Comparison of ENCODE assay signal across 9 cellular contexts in genomic region chr18:69898241-69898861, GRCh38. TPM values are rescaled to one million over a fixed set of nuclear protein-coding genes. Genes with fewer than 3 reads are reported as not detected.
DNase-seq lines count a peak whose midpoint lies in the region; ATAC-seq, FAIRE-seq and TF ChIP-seq lines count a peak whose summit lies in the region.
"Had no signal": no experiment of that assay in that cellular context is flagged by ENCODE, and none has a peak within 500 bp of the region (broad histone marks: within the 10 kb centered on the region; RNA-seq: fewer than 3 reads in every experiment).

No MANE protein-coding gene starts in this region.

- no peaks in the 10 kb centered on the region for H4K20me1 ChIP-seq in HepG2 (ENCODE audit: insufficient read depth, low read length)

- no peak for FAIRE-seq in HepG2 (lab: Jason Lieb, UNC)

- H3K79me2 ChIP-seq in HepG2 (ENCODE audit: insufficient read depth, low read length): no peaks in the 10 kb centered on the region

- CTCF ChIA-PET in HepG2 (lab: Yijun Ruan, JAX; ENCODE audit: low intra/inter-chr PET ratio, low total read pairs): no interaction called here

- in situ Hi-C loops in HepG2 (cut with HindIII; ENCODE audit: extremely low pct_ligation_motif_present, low pct_unique_long_range_greater_than_20kb) (no loop called here), gastrocnemius medialis (cut with MboI; ENCODE audit: low sequenced_read_pairs in 4 of 4) (no loop called here)

- TF ChIP-seq EP300 in HepG2 (IDR thresholded peaks at IDR 0.05; ENCODE audit: low read depth in 2 of 2, low read length in 2 of 2) (no peak), HepG2 (CRISPR knock-in tag; IDR thresholded peaks at IDR 0.05; ENCODE audit: borderline replicate concordance) (no peak)

- BruUV-seq in HepG2 (replicated peaks; lab: Mats Ljungman, UMichigan): no TSS peak

- H3K27ac ChIP-seq in HepG2 (ENCODE audit: extremely low read length, insufficient read depth, low read length): no peak overlapping the region
- H3K27ac ChIP-seq in right lobe of liver: no peak overlapping the region
- H3K27ac ChIP-seq in gastrocnemius medialis: no peak overlapping the region

- H3K4me1 ChIP-seq in HepG2 (ENCODE audit: insufficient read depth, low read length) (peaks cover 13% of the 10 kb centered on the region), right lobe of liver (no peaks in the 10 kb centered on the region), gastrocnemius medialis (no peaks in the 10 kb centered on the region)

- H3K9ac ChIP-seq in HepG2 (ENCODE audit: insufficient read depth, low read depth, low read length): no peak overlapping the region

- ATAC-seq in HepG2 (peak; percentile 75), right lobe of liver (no peak), HG03097 (IDR thresholded peaks at IDR 0.05; ENCODE audit: low FRiP score, unreplicated experiment) (peak; percentile 52), gastrocnemius medialis (no peak)

- WGBS in HepG2 (ENCODE audit: low lambda C conversion rate): 56% methylated on average over 11 of the region's 11 CpGs
- WGBS in right lobe of liver (ENCODE audit: insufficient coverage, low coverage, low lambda C conversion rate, missing lambda C conversion rate): 70% methylated on average over 7 of the region's 11 CpGs

- POLR2A ChIA-PET in HepG2 (lab: Yijun Ruan, JAX): no interaction called here

- TF ChIP-seq CTCF in HepG2 (CRISPR knock-in tag; IDR thresholded peaks at IDR 0.05) (no peak), right lobe of liver (IDR thresholded peaks at IDR 0.05) (no peak), gastrocnemius medialis (IDR thresholded peaks at IDR 0.05 in 4 of 5, conservative IDR thresholded peaks at IDR 0.05 in 1 of 5) (no peak)

- H3K9me3 ChIP-seq in HepG2 (ENCODE audit: low read length): no peaks in the 10 kb centered on the region
- H3K9me3 ChIP-seq in right lobe of liver: no peaks in the 10 kb centered on the region
- H3K9me3 ChIP-seq in gastrocnemius medialis: no peaks in the 10 kb centered on the region

- H2AFZ ChIP-seq in HepG2 (ENCODE audit: low read length): no peak overlapping the region

- H3K27me3 ChIP-seq in HepG2 (ENCODE audit: control insufficient read depth in 1 of 2, insufficient read depth in 2 of 2, low read length in 2 of 2) (no peaks in the 10 kb centered on the region; a peak in 1 of 5 replicates), right lobe of liver (no peaks in the 10 kb centered on the region), gastrocnemius medialis (no peaks in the 10 kb centered on the region)

- no peaks in the 10 kb centered on the region for H3K36me3 ChIP-seq in HepG2 (replicated peaks in 1 of 2; ENCODE audit: control insufficient read depth in 1 of 2, insufficient read depth in 2 of 2, low read length in 2 of 2)
- no peaks in the 10 kb centered on the region for H3K36me3 ChIP-seq in right lobe of liver
- no peaks in the 10 kb centered on the region for H3K36me3 ChIP-seq in gastrocnemius medialis

- intact Hi-C loops in HepG2 (cut with micrococcal nuclease; ENCODE audit: unreplicated experiment) (no loop called here), right lobe of liver (cut with DNase I) (no loop called here), gastrocnemius medialis (cut with DNase I; ENCODE audit: low total_unique reads) (no loop called here)

- TF ChIP-seq RAD21 in HepG2 (CRISPR knock-in tag; IDR thresholded peaks at IDR 0.05): no peak

- peak overlapping the region; percentile 14; the same call in 1 of the 2 replicates for H3K4me2 ChIP-seq in HepG2 (ENCODE audit: low read depth, low read length)

- TF ChIP-seq POLR2A in HepG2 (IDR thresholded peaks at IDR 0.05; ENCODE audit: insufficient read depth in 1 of 2, low read depth in 2 of 2, low read length in 2 of 2): no peak
- TF ChIP-seq POLR2A in right lobe of liver (IDR thresholded peaks at IDR 0.05): no peak
- TF ChIP-seq POLR2A in gastrocnemius medialis (IDR thresholded peaks at IDR 0.05): no peak

- H3K4me3 ChIP-seq in HepG2 (replicated peaks in 1 of 3; ENCODE audit: insufficient read depth in 1 of 3, low read depth in 2 of 3, low read length in 3 of 3) (no peak overlapping the region), right lobe of liver (no peak overlapping the region), gastrocnemius medialis (no peak overlapping the region)

- DNase-seq in HepG2 (ENCODE audit: low spot score) (peak; percentile 18), right lobe of liver (no peak), stromal cell of bone marrow (ENCODE audit: low read depth) (peak; percentile 13), NCI-H1436 (lab: John Stamatoyannopoulos, UW) (no peak), gastrocnemius medialis (no peak), DMS 273 treated with DMSO at 0.1 percent for 48 hours (lab: John Stamatoyannopoulos, UW) (no peak)
- peak; percentile 39 for DNase-seq in activated T-cell treated with anti-CD3 and anti-CD28 coated beads, Interleukin-2, amount 50 U/mL, for 1 hour
- DNase-seq: IMR-90 had no signal

TF ChIP-seq in HepG2, 621 proteins besides CTCF, POLR2A, EP300 and RAD21:
- TF ChIP-seq ZKSCAN5 (CRISPR knock-in tag; IDR thresholded peaks at IDR 0.05) (no peak), HNF4A (CRISPR knock-in tag; IDR thresholded peaks at IDR 0.05) (peak; percentile 36; the same call in 1 of the 2 replicates), ZNF569 (CRISPR knock-in tag; IDR thresholded peaks at IDR 0.05; ENCODE audit: borderline replicate concordance) (no peak), ZMYM4 (CRISPR knock-in tag; IDR thresholded peaks at IDR 0.05) (peak; percentile 31; the same call in 1 of the 2 replicates), MAFK (conservative IDR thresholded peaks at IDR 0.05 in 1 of 2, IDR thresholded peaks at IDR 0.05 in 1 of 2; ENCODE audit: low read length in 2 of 2) (peak; percentile 17 to 22; a peak in 1 of 4 replicates), ZNF251 (CRISPR knock-in tag; IDR thresholded peaks at IDR 0.05) (no peak), ZNF709 (CRISPR knock-in tag; IDR thresholded peaks at IDR 0.05) (no peak), MAFF (IDR thresholded peaks at IDR 0.05; ENCODE audit: low read depth, low read length) (0 out of 2 replicates have a peak, but pooled peaks have one; percentile 14)
TF ChIP-seq in HepG2: peak in this region for 4.

RNA-seq across cellular contexts. Expression of gene CD226, which starts 49.3 kb away (rescaled TPM):
- total RNA-seq in HepG2 (2016; rRNA removed; fragmentation: Illumina TruSeq; extraction: Trizol) (0.15 and 0.77 TPM in 2 replicates), right lobe of liver (1 to 10 TPM in 5 of 6 experiments, under 1 TPM in 1; 0.68 to 3.8 (median 2.1) TPM), gastrocnemius medialis (1 to 10 TPM in 1 of 4 donors, under 1 TPM in 3; 0.03 to 1.6 (median 0.22) TPM)
- 4.7 and 5.9 TPM in 2 replicates for total RNA-seq in HepG2 (2016; cell fraction: cytosol; rRNA removed; fragmentation: Illumina TruSeq; extraction: Trizol; ENCODE audit: low read depth)
- total RNA-seq in HepG2 (2016; cell fraction: insoluble cytoplasmic fraction; rRNA removed; fragmentation: Illumina TruSeq; extraction: Trizol): 0.10 and 0.63 TPM in 2 replicates
- total RNA-seq in HepG2 (2016; cell fraction: membrane; rRNA removed; fragmentation: Illumina TruSeq; extraction: Trizol): 0.77 and 1.1 TPM in 2 replicates
- total RNA-seq in HepG2 (2016; cell fraction: nucleus; rRNA removed; fragmentation: Illumina TruSeq; extraction: Trizol): 1.7 TPM in 2 replicates
- polyA plus RNA-seq in HepG2 (2011; rRNA removed): 0.13 and 0.20 TPM in 2 replicates
- 0.05 and 0.10 TPM in 2 replicates for polyA plus RNA-seq in HepG2 (2011; cell fraction: cytosol; rRNA removed)
- polyA plus RNA-seq in HepG2 (2011; cell fraction: nucleus; rRNA removed): 0.40 and 0.45 TPM in 2 replicates
- polyA plus RNA-seq in HepG2 (2012): 0.04 and 0.25 TPM in 2 replicates
- polyA plus RNA-seq in HepG2 (2016; cell fraction: cytosol; fragmentation: Illumina TruSeq; extraction: Trizol; ENCODE audit: low read depth): 0.02 TPM in 1 of 2 replicates, not detected in the other
- polyA plus RNA-seq in HepG2 (2016; cell fraction: insoluble cytoplasmic fraction; fragmentation: Illumina TruSeq; extraction: Trizol; ENCODE audit: low read depth): 0.17 TPM in 1 of 2 replicates, not detected in the other
- polyA plus RNA-seq in HepG2 (2016; cell fraction: membrane; fragmentation: Illumina TruSeq; extraction: Trizol; ENCODE audit: low read depth): 0.12 TPM in 1 of 2 replicates, not detected in the other
- polyA plus RNA-seq in HepG2 (2016; cell fraction: nucleus; fragmentation: Illumina TruSeq; extraction: Trizol; ENCODE audit: insufficient read depth, low read depth): 0.67 and 0.85 TPM in 2 replicates
- 1.4 and 4.0 TPM in 2 replicates for polyA minus RNA-seq in HepG2 (2011; rRNA and poly(A)+ RNA removed; ENCODE audit: low replicate concordance)
- polyA minus RNA-seq in HepG2 (2011; cell fraction: cytosol; rRNA and poly(A)+ RNA removed): 0.79 TPM in 1 of 2 replicates, not detected in the other
- polyA minus RNA-seq in HepG2 (2011; cell fraction: nucleus; rRNA and poly(A)+ RNA removed): 1.5 and 1.9 TPM in 2 replicates

Comparison
In these comparisons a context has a peak if more than half of its experiments do, and no peak if none do; other contexts are left out.
1. ATAC-seq: peak in HepG2 (single experiment) and HG03097 (single experiment); none in right lobe of liver (0 of 4) and gastrocnemius medialis (0 of 2).
2. DNase-seq: peak in HepG2 (single experiment), activated T-cell treated with anti-CD3 and anti-CD28 coated beads, Interleukin-2, amount 50 U/mL, for 1 hour (single experiment) and stromal cell of bone marrow (single experiment); none in right lobe of liver (0 of 3), NCI-H1436 (single experiment), gastrocnemius medialis (0 of 2) and DMS 273 treated with DMSO at 0.1 percent for 48 hours (single experiment).